ENCODE assay signal across 9 cellular contexts in the genomic region with DNA sequence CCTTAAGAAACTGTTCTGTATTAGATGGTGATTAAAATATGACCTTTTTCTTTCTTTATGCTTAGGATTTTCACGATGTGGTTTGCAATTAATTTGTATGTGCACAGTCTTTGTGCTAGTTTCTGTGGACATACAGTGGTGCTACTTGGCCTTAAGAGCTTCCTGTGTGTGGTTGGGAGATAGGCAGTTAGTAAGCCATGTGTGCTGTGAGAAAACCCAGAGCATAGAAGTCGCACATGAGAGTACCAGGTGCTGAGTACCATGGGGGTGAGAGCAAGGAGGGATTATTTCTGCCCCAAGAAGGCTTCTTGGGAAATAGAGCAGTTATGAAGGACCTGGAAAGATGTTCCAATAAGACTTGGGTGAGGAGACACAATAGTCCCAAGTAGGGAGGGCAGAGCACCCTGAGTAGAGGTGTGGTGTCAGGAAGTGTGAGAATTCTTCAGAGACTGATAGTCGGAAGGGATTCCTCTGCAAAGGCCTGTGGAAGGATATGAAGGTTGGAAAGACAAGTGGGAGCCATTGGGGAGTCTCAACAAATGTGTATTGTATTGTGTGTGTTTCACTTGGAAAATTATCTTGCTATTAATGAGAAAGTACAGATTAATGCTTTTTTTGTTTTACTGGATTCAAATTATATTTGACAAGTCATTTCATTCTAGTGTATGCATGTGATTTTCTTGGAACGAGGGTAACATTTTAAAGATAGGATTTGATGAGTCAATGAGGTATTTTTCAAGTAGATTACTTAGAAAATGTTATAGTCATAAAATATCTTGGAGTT.
DNase-seq lines count a peak whose midpoint lies in the region; ATAC-seq lines count a peak whose summit lies in the region.
"Had no signal": no experiment of that assay in that cellular context is flagged by ENCODE, and none has a peak within 500 bp of the region (broad histone marks: within the 10 kb centered on the region; RNA-seq: fewer than 3 reads in every experiment).

No MANE protein-coding gene starts in this region.

- no peaks in the 10 kb centered on the region for H3K27me3 ChIP-seq in rectal smooth muscle tissue (ENCODE audit: control insufficient read depth, insufficient read depth, low read length)

- no peak overlapping the region for H3K9ac ChIP-seq in rectal smooth muscle tissue (ENCODE audit: low read length)

- H3K36me3 ChIP-seq in rectal smooth muscle tissue (ENCODE audit: control insufficient read depth, insufficient read depth, low read length), result no peaks in the 10 kb centered on the region

- H3K27ac ChIP-seq in rectal smooth muscle tissue (ENCODE audit: low read depth, low read length), result peak overlapping the region; percentile 67

- ATAC-seq in GM19468 (IDR thresholded peaks at IDR 0.05; ENCODE audit: extremely low read depth, unreplicated experiment), result peak; percentile 78
- peak; percentile 97 for ATAC-seq in HG03460 (IDR thresholded peaks at IDR 0.05; ENCODE audit: unreplicated experiment)

- H3K4me1 ChIP-seq in rectal smooth muscle tissue (ENCODE audit: control insufficient read depth, insufficient read depth, low read length), result peaks cover 42% of the 10 kb centered on the region

- H3K4me3 ChIP-seq in rectal smooth muscle tissue (ENCODE audit: low read length), result no peak overlapping the region
- H3K4me3 ChIP-seq: lung had no signal

- DNase-seq in EH (ENCODE audit: low read depth) (peak; percentile 71), amniotic epithelial cell (ENCODE audit: low read depth) (peak; percentile 95), NCI-H345 treated with DMSO at 0.1 percent for 48 hours (lab: John Stamatoyannopoulos, UW; ENCODE audit: unreplicated experiment) (no peak), NCI-H526 treated with DMSO at 0.1 percent for 48 hours (lab: John Stamatoyannopoulos, UW) (no peak), SK-N-DZ (ENCODE audit: low spot score) (no peak)

Comparison
In these comparisons a context has a peak if more than half of its experiments do, and no peak if none do; other contexts are left out.
1. DNase-seq: peak in EH (single experiment) and amniotic epithelial cell (single experiment); none in NCI-H345 treated with DMSO at 0.1 percent for 48 hours (single experiment), NCI-H526 treated with DMSO at 0.1 percent for 48 hours (single experiment) and SK-N-DZ (single experiment).